In genomic region chr7:50591480-50592438, GRCh38 we compare ENCODE assay signal across 11 cellular contexts. TPM values are rescaled to one million over a fixed set of nuclear protein-coding genes. Genes with fewer than 3 reads are reported as not detected.
DNase-seq lines count a peak whose midpoint lies in the region; ATAC-seq and TF ChIP-seq lines count a peak whose summit lies in the region.
"Had no signal": no experiment of that assay in that cellular context is flagged by ENCODE, and none has a peak within 500 bp of the region (broad histone marks: within the 10 kb centered on the region; RNA-seq: fewer than 3 reads in every experiment).

No MANE protein-coding gene starts in this region.

- DNase-seq in COR-L47 (lab: John Stamatoyannopoulos, UW), result peak; percentile 80
- peak; percentile 90 for DNase-seq in NCI-H69 (lab: John Stamatoyannopoulos, UW)
- no peak for DNase-seq in NCI-H446 treated with DMSO at 0.1 percent for 48 hours (lab: John Stamatoyannopoulos, UW)
- DNase-seq in AG08396 (ENCODE audit: low spot score), result no peak
- no peak for DNase-seq in stomach
- no peak for DNase-seq in spleen
- DNase-seq: pancreas had no signal

- H3K4me3 ChIP-seq in stomach (no peak overlapping the region), spleen (no peak overlapping the region)
- H3K4me3 ChIP-seq: coronary artery, pancreas had no signal

- H3K4me1 ChIP-seq in stomach (no peaks in the 10 kb centered on the region), spleen (peaks cover 0 to 7% (median 3%) of the 10 kb centered on the region in 6 donors)
- H3K4me1 ChIP-seq: pancreas had no signal

- peaks cover 19 to 53% (median 44%) of the 10 kb centered on the region in 4 donors for H3K36me3 ChIP-seq in stomach
- H3K36me3 ChIP-seq in spleen, result peaks cover 0 to 60% (median 12%) of the 10 kb centered on the region in 6 donors

- TF ChIP-seq POLR2A in stomach (IDR thresholded peaks at IDR 0.05) (no peak), spleen (IDR thresholded peaks at IDR 0.05) (no peak)

- H3K27me3 ChIP-seq in stomach, result no peaks in the 10 kb centered on the region
- H3K27me3 ChIP-seq in spleen (replicated peaks in 1 of 7), result no peaks in the 10 kb centered on the region
- H3K27me3 ChIP-seq: pancreas had no signal

- H3K27ac ChIP-seq in stomach (no peak overlapping the region), spleen (no peak overlapping the region)
- H3K27ac ChIP-seq: coronary artery, pancreas had no signal

- ATAC-seq in GM19463 (IDR thresholded peaks at IDR 0.05; ENCODE audit: unreplicated experiment) (peak; percentile 61), HG03342 (IDR thresholded peaks at IDR 0.05; ENCODE audit: unreplicated experiment) (peak; percentile 68)

- 85 to 91% (median 87%) methylated on average over 19 to 21 of the region's 21 CpGs for WGBS in stomach, 5 donors
- 77 to 88% (median 84%) methylated on average over 21 of the region's 21 CpGs for WGBS in spleen, 5 donors

- no peaks in the 10 kb centered on the region for H3K9me3 ChIP-seq in stomach
- no peaks in the 10 kb centered on the region for H3K9me3 ChIP-seq in spleen
- H3K9me3 ChIP-seq: pancreas had no signal

- no peak for TF ChIP-seq EP300 in stomach (IDR thresholded peaks at IDR 0.05)

- TF ChIP-seq CTCF in stomach (IDR thresholded peaks at IDR 0.05), result no peak
- peak in 1 of 11 experiments; percentile 2 for TF ChIP-seq CTCF in spleen (IDR thresholded peaks at IDR 0.05 in 8 of 11, conservative IDR thresholded peaks at IDR 0.05 in 3 of 11)

- intact Hi-C loops in stomach (cut with DNase I; ENCODE audit: low total_unique reads) (loop anchor here (10.0 kb wide), 1 partner anchor 67 kb away; no protein-coding TSS in a partner anchor), spleen (cut with DNase I; ENCODE audit: low total_unique reads) (no loop called here)

RNA-seq across cellular contexts. Expression of gene DDC, which starts 26.6 kb away (rescaled TPM):
- 10 to 100 TPM in 2 of 5 donors, not detected in 3; 10.3 to 95.0 TPM for total RNA-seq in stomach
- polyA plus RNA-seq in stomach, result 1 to 10 TPM in 2 of 3 donors, under 1 TPM in 1; 0.95 to 4.7 (median 2.2) TPM
- under 1 TPM in 3 of 7 donors, not detected in 4; 0.26 to 0.55 (median 0.51) TPM for total RNA-seq in spleen
- under 1 TPM; 0.03 to 0.32 (median 0.13) TPM for polyA plus RNA-seq in spleen
- total RNA-seq: activated T-helper 1 cell treated with anti-CD3 and anti-CD28 coated beads, Interleukin-12 subunit alpha, Interleukin-12 subunit beta, Interleukin-2, Interleukin-4 antibody, amounts not matched to agents 30 ng/mL and 10 ng/mL and 1 ng/mL, durations not matched to agents 14 hours and 24 hours and 36 hours had no signal

Comparison
In these comparisons a context has a peak if more than half of its experiments do, and no peak if none do; other contexts are left out.
1. DNase-seq: peak in COR-L47 (single experiment) and NCI-H69 (single experiment); none in NCI-H446 treated with DMSO at 0.1 percent for 48 hours (single experiment), AG08396 (single experiment), stomach (single experiment) and spleen (single experiment).